10 cellular contexts compared by ENCODE assay signal in genomic region chr6:144335914-144336313, GRCh38. TPM values are rescaled to one million over a fixed set of nuclear protein-coding genes. Genes with fewer than 3 reads are reported as not detected.
A peak's percentile ranks its signal among the peaks of the same experiment; 100 is the strongest.
DNase-seq lines count a peak whose midpoint lies in the region; ATAC-seq and TF ChIP-seq lines count a peak whose summit lies in the region.
"Had no signal": no experiment of that assay in that cellular context is flagged by ENCODE, and none has a peak within 500 bp of the region (broad histone marks: within the 10 kb centered on the region; RNA-seq: fewer than 3 reads in every experiment).

No MANE protein-coding gene starts in this region.

- no peaks in the 10 kb centered on the region for H3K9me3 Mint-ChIP-seq in nephron

- H3K36me3 Mint-ChIP-seq in nephron (ENCODE audit: low read depth) = peaks cover 4% of the 10 kb centered on the region

- ATAC-seq in GM18870 (IDR thresholded peaks at IDR 0.05; ENCODE audit: unreplicated experiment) (peak; percentile 66), HG02763 (IDR thresholded peaks at IDR 0.05; ENCODE audit: unreplicated experiment) (peak; percentile 70)

- TF ChIP-seq CTCF in nephron (IDR thresholded peaks at IDR 0.05; ENCODE audit: unreplicated experiment in 3 of 3) = no peak
- no peak for TF ChIP-seq CTCF in coronary artery (IDR thresholded peaks at IDR 0.05)

- in situ Hi-C loops in SK-MEL-5 (cut with HindIII; ENCODE audit: low pct_unique_long_range_greater_than_20kb, low sequenced_read_pairs) = no loop called here

- H3K27me3 Mint-ChIP-seq in nephron (ENCODE audit: low read depth) = no peaks in the 10 kb centered on the region

- H3K27ac Mint-ChIP-seq in nephron = peak overlapping the region in 2 of 3 experiments; percentile 5 to 16

- H3K4me1 Mint-ChIP-seq in nephron = peaks cover 59% of the 10 kb centered on the region

- DNase-seq in SK-MEL-5 (ENCODE audit: low read depth, low spot score) = peak; percentile 64
- DNase-seq in mucosa of gallbladder (ENCODE audit: low spot score) = no peak
- DNase-seq in occipital lobe (lab: John Stamatoyannopoulos, UW) = no peak
- DNase-seq in OCI-M1 (lab: John Stamatoyannopoulos, UW) = no peak
- no peak for DNase-seq in coronary artery (ENCODE audit: low spot score)
- DNase-seq: effector CD4-positive, alpha-beta T cell; NCI-H446 treated with DMSO at 0.1 percent for 48 hours had no signal

- H3K4me3 ChIP-seq in coronary artery = no peak overlapping the region

- H3K4me3 Mint-ChIP-seq in nephron = no peak overlapping the region

- no peak overlapping the region for H3K27ac ChIP-seq in coronary artery

RNA-seq across cellular contexts. Expression of gene UTRN, which starts 50.8 kb away (rescaled TPM):
- 19.4 and 25.5 TPM in 2 replicates for total RNA-seq in SK-MEL-5 (2014; rRNA removed; shearing (Covaris generic))
- 10.3 and 21.9 TPM in 2 replicates for polyA plus RNA-seq in SK-MEL-5 (2015; cell fraction: cytosol; rRNA removed)
- polyA plus RNA-seq in SK-MEL-5 (2015; cell fraction: nucleus; rRNA removed) = 8.6 and 8.7 TPM in 2 replicates
- 107 TPM for total RNA-seq in mucosa of gallbladder
- 36.0 TPM for total RNA-seq in occipital lobe
